In genomic region chr9:116450378-116451139, GRCh38 we compare ENCODE assay signal across 9 cellular contexts.
A peak's percentile ranks its signal among the peaks of the same experiment; 100 is the strongest.
DNase-seq lines count a peak whose midpoint lies in the region; ATAC-seq, FAIRE-seq and TF ChIP-seq lines count a peak whose summit lies in the region.
"Had no signal": no experiment of that assay in that cellular context is flagged by ENCODE, and none has a peak within 500 bp of the region (broad histone marks: within the 10 kb centered on the region; RNA-seq: fewer than 3 reads in every experiment).

No MANE protein-coding gene starts in this region.

- CTCF ChIA-PET in K562 (lab: Yijun Ruan, JAX; ENCODE audit: low intra/inter-chr PET ratio) = no interaction called here

- no peak for TF ChIP-seq RAD21 in K562 (CRISPR knock-in tag; conservative IDR thresholded peaks at IDR 0.05 in 1 of 2, IDR thresholded peaks at IDR 0.05 in 1 of 2)

- in situ Hi-C loops in K562 (cut with MboI) = no loop called here

- H3K9me3 ChIP-seq in K562 (replicated peaks; ENCODE audit: control insufficient read depth, insufficient read depth, low read depth, low read length) (no peaks in the 10 kb centered on the region), smooth muscle cell (replicated peaks; ENCODE audit: low read depth) (no peaks in the 10 kb centered on the region), tibial nerve (no peaks in the 10 kb centered on the region)

- H2AFZ ChIP-seq in K562 (ENCODE audit: low read depth, low read length) = peak overlapping the region; percentile 61
- no peak overlapping the region for H2AFZ ChIP-seq in smooth muscle cell (ENCODE audit: low read depth)

- FAIRE-seq in K562 (lab: Jason Lieb, UNC) = no peak

- peak overlapping the region; percentile 32; the same call in 2 of the 3 replicates for H3K27ac ChIP-seq in K562 (ENCODE audit: extremely low read depth, low read depth, low read length)
- peak overlapping the region; percentile 37 for H3K27ac ChIP-seq in smooth muscle cell (ENCODE audit: low read depth)
- H3K27ac ChIP-seq in tibial nerve = no peak overlapping the region

- ATAC-seq in GM19452 (IDR thresholded peaks at IDR 0.05; ENCODE audit: unreplicated experiment) = peak; percentile 83
- peak; percentile 78 for ATAC-seq in HG03097 (IDR thresholded peaks at IDR 0.05; ENCODE audit: low FRiP score, unreplicated experiment)
- ATAC-seq in K562 = peak; percentile 38
- ATAC-seq in effector memory CD8-positive, alpha-beta T cell (replicated peaks) = no peak
- ATAC-seq in activated naive CD4-positive, alpha-beta T cell treated with anti-CD3 and anti-CD28 coated beads, Interleukin-2, amount 50 U/mL, for 72 hours = no peak

- peak overlapping the region; percentile 11; the same call in 1 of the 2 replicates for H3K4me2 ChIP-seq in K562 (ENCODE audit: insufficient read depth, low read length)
- H3K4me2 ChIP-seq in smooth muscle cell = peak overlapping the region; percentile 53

- BruUV-seq in K562 (replicated peaks; lab: Mats Ljungman, UMichigan) = no TSS peak

- no peak overlapping the region for H3K4me3 Mint-ChIP-seq in effector memory CD8-positive, alpha-beta T cell

- no peaks in the 10 kb centered on the region for H3K9me1 ChIP-seq in K562 (ENCODE audit: control insufficient read depth, insufficient read depth, low read length)

- WGBS in K562 (ENCODE audit: insufficient coverage, low coverage, missing lambda C conversion rate) = 59% methylated on average over 3 of the region's 3 CpGs
- WGBS in smooth muscle cell (ENCODE audit: low lambda C conversion rate) = 44% methylated on average over 3 of the region's 3 CpGs
- 41 to 43% methylated on average over 3 of the region's 3 CpGs for WGBS in tibial nerve, 2 donors

- no peaks in the 10 kb centered on the region for H3K36me3 Mint-ChIP-seq in effector memory CD8-positive, alpha-beta T cell (ENCODE audit: insufficient read depth)
- no peaks in the 10 kb centered on the region for H3K36me3 Mint-ChIP-seq in activated naive CD4-positive, alpha-beta T cell treated with anti-CD3 and anti-CD28 coated beads, Interleukin-2, amount 50 U/mL, for 72 hours

- H3K9me3 Mint-ChIP-seq in effector memory CD8-positive, alpha-beta T cell = no peaks in the 10 kb centered on the region
- H3K9me3 Mint-ChIP-seq in activated naive CD4-positive, alpha-beta T cell treated with anti-CD3 and anti-CD28 coated beads, Interleukin-2, amount 50 U/mL, for 72 hours = no peaks in the 10 kb centered on the region

- TF ChIP-seq CTCF in K562 (IDR thresholded peaks at IDR 0.05 in 2 of 3, conservative IDR thresholded peaks at IDR 0.05 in 1 of 3; ENCODE audit: insufficient read depth in 2 of 3, low read depth in 1 of 3, low read length in 3 of 3) (no peak), smooth muscle cell (IDR thresholded peaks at IDR 0.05; ENCODE audit: borderline replicate concordance, insufficient read depth, poor library complexity, severe bottlenecking) (no peak), tibial nerve (IDR thresholded peaks at IDR 0.05) (no peak)

- H3K27me3 ChIP-seq in K562 (ENCODE audit: control insufficient read depth in 2 of 2, insufficient read depth in 2 of 2, low read length in 2 of 2) (no peaks in the 10 kb centered on the region), smooth muscle cell (ENCODE audit: low read depth) (no peaks in the 10 kb centered on the region), tibial nerve (no peaks in the 10 kb centered on the region)

- peaks cover 9% of the 10 kb centered on the region for H3F3A ChIP-seq in smooth muscle cell (ENCODE audit: low read depth)

- TF ChIP-seq EP300 in K562 (IDR thresholded peaks at IDR 0.05; ENCODE audit: low read length) (no peak), tibial nerve (IDR thresholded peaks at IDR 0.05) (no peak)

- no peaks in the 10 kb centered on the region for H3K36me3 ChIP-seq in K562 (ENCODE audit: control insufficient read depth, insufficient read depth, low read length)
- no peaks in the 10 kb centered on the region for H3K36me3 ChIP-seq in smooth muscle cell (ENCODE audit: low read depth)
- H3K36me3 ChIP-seq in tibial nerve = no peaks in the 10 kb centered on the region

- H3K4me3 ChIP-seq in K562 (no peak overlapping the region), smooth muscle cell (no peak overlapping the region), tibial nerve (no peak overlapping the region)

- H3K4me1 ChIP-seq in K562 (replicated peaks in 1 of 2; ENCODE audit: control insufficient read depth in 2 of 2, insufficient read depth in 2 of 2, low read length in 2 of 2) = peaks cover 10 to 35% of the 10 kb centered on the region in 2 experiments
- H3K4me1 ChIP-seq in smooth muscle cell (ENCODE audit: low read depth) = peaks cover 5% of the 10 kb centered on the region
- peaks cover 0 to 11% (median 0%) of the 10 kb centered on the region in 4 donors for H3K4me1 ChIP-seq in tibial nerve

- no peaks in the 10 kb centered on the region for H4K20me1 ChIP-seq in K562 (replicated peaks; ENCODE audit: control insufficient read depth, insufficient read depth, low read length)
- no peaks in the 10 kb centered on the region for H4K20me1 ChIP-seq in smooth muscle cell (ENCODE audit: low read depth)

- no peaks in the 10 kb centered on the region for H3K4me1 Mint-ChIP-seq in effector memory CD8-positive, alpha-beta T cell (ENCODE audit: low read depth in 2 of 2)

- POLR2A ChIA-PET in K562 (lab: Yijun Ruan, JAX) = interaction anchor here (0.6 to 1.8 kb wide), 8 partner anchors 13 to 1895 kb away, joined by 3 to 5 read pairs (median 4); no protein-coding TSS in a partner anchor

- intact Hi-C loops in K562 (cut with micrococcal nuclease) (no loop called here), posterior cingulate gyrus (cut with DNase I) (no loop called here)

- TF ChIP-seq POLR2A in K562 (conservative IDR thresholded peaks at IDR 0.05) (no peak), tibial nerve (IDR thresholded peaks at IDR 0.05) (no peak)

- H3K27me3 Mint-ChIP-seq in effector memory CD8-positive, alpha-beta T cell = no peaks in the 10 kb centered on the region

- H3K27ac Mint-ChIP-seq in effector memory CD8-positive, alpha-beta T cell = no peak overlapping the region
- H3K27ac Mint-ChIP-seq in activated naive CD4-positive, alpha-beta T cell treated with anti-CD3 and anti-CD28 coated beads, Interleukin-2, amount 50 U/mL, for 72 hours = no peak overlapping the region

- H3K9ac ChIP-seq in K562 (ENCODE audit: insufficient read depth in 1 of 2, low read depth in 2 of 2, low read length in 2 of 2) (peak overlapping the region in 1 of 2 experiments; percentile 5; a peak in 1 of 4 replicates), smooth muscle cell (ENCODE audit: low read depth) (no peak overlapping the region)

- DNase-seq in K562 (ENCODE audit: extremely low read depth in 1 of 4, low spot score in 3 of 4) (no peak), smooth muscle cell (lab: John Stamatoyannopoulos, UW; ENCODE audit: unreplicated experiment) (no peak), posterior cingulate gyrus (no peak), tibial nerve (ENCODE audit: low spot score in 2 of 2) (no peak)
- DNase-seq in effector memory CD8-positive, alpha-beta T cell = no peak
- no peak for DNase-seq in activated naive CD4-positive, alpha-beta T cell treated with anti-CD3 and anti-CD28 coated beads, Interleukin-2, amount 50 U/mL, for 72 hours (ENCODE audit: low spot score in 2 of 2)
- DNase-seq: activated CD4-positive, alpha-beta T cell treated with anti-CD3 and anti-CD28 coated beads, Interleukin-2, amount 50 U/mL, for 4 hours had no signal

- H3K79me2 ChIP-seq in K562 (ENCODE audit: control insufficient read depth, insufficient read depth, low read length) = no peaks in the 10 kb centered on the region
- H3K79me2 ChIP-seq in smooth muscle cell (ENCODE audit: low read depth) = no peaks in the 10 kb centered on the region

TF ChIP-seq in K562, 482 proteins besides CTCF, POLR2A, EP300 and RAD21 (continues in another document):
- TF ChIP-seq ZFP36 (IDR thresholded peaks at IDR 0.05; ENCODE audit: low read depth, low read length, partially characterized antibody) (peak; percentile 84), HDAC2 (IDR thresholded peaks at IDR 0.05) (peak; percentile 80; the same call in 1 of the 2 replicates), ATF3 (IDR thresholded peaks at IDR 0.05) (peak; percentile 64), ATF3 (CRISPR knock-in tag; conservative IDR thresholded peaks at IDR 0.05) (no peak), BCOR (IDR thresholded peaks at IDR 0.05) (peak; percentile 92), FOSL1 (tag; conservative IDR thresholded peaks at IDR 0.05) (peak; percentile 64), HMGN3 (IDR thresholded peaks at IDR 0.05; ENCODE audit: borderline replicate concordance, extremely low read depth, insufficient read length, low read depth, low read length) (no peak), GATAD2B (IDR thresholded peaks at IDR 0.05; ENCODE audit: borderline replicate concordance) (no peak), NFYB (IDR thresholded peaks at IDR 0.05; ENCODE audit: extremely low read depth, insufficient read length) (no peak), TEAD2 (tag; IDR thresholded peaks at IDR 0.05) (no peak), ETS2 (tag; IDR thresholded peaks at IDR 0.05; ENCODE audit: borderline replicate concordance, poor library complexity, severe bottlenecking) (no peak), RFX7 (CRISPR knock-in tag; IDR thresholded peaks at IDR 0.05) (no peak), ZBTB12 (CRISPR knock-in tag; IDR thresholded peaks at IDR 0.05) (no peak), POLR3A (IDR thresholded peaks at IDR 0.05; ENCODE audit: borderline replicate concordance, extremely low read depth, insufficient read depth, insufficient read length) (no peak), RBM25 (IDR thresholded peaks at IDR 0.05; ENCODE audit: low read depth, low read length, severe bottlenecking) (peak; percentile 86), CBX2 (IDR thresholded peaks at IDR 0.05; ENCODE audit: insufficient read depth, low read length, poor library complexity, severe bottlenecking) (no peak)

Comparison
In these comparisons a context has a peak if more than half of its experiments do, and no peak if none do; other contexts are left out.
1. ATAC-seq: peak in GM19452 (single experiment), HG03097 (single experiment) and K562 (single experiment); none in effector memory CD8-positive, alpha-beta T cell (single experiment) and activated naive CD4-positive, alpha-beta T cell treated with anti-CD3 and anti-CD28 coated beads, Interleukin-2, amount 50 U/mL, for 72 hours (0 of 2).
2. H3K27ac ChIP-seq: peak in K562 (single experiment) and smooth muscle cell (single experiment); none in tibial nerve (0 of 4).